ENCODE assay signal across 15 cellular contexts in genomic region chr10:30704016-30704600, GRCh38.
DNase-seq lines count a peak whose midpoint lies in the region; ATAC-seq and TF ChIP-seq lines count a peak whose summit lies in the region.
"Had no signal": no experiment of that assay in that cellular context is flagged by ENCODE, and none has a peak within 500 bp of the region (broad histone marks: within the 10 kb centered on the region; RNA-seq: fewer than 3 reads in every experiment).

No MANE protein-coding gene starts in this region.

- no peak overlapping the region for H2BK12ac ChIP-seq in trophoblast cell (ENCODE audit: low read length)

- peak overlapping the region; percentile 95 for H3K27ac Mint-ChIP-seq in stimulated activated naive CD8-positive, alpha-beta T cell treated with anti-CD3 and anti-CD28 coated beads, Interleukin-15, Interleukin-2, amounts not matched to agents 100 ng/mL and 50 ng/mL, for 24 hours
- H3K27ac Mint-ChIP-seq in effector memory CD8-positive, alpha-beta T cell: peak overlapping the region; percentile 93 to 97
- no peak overlapping the region for H3K27ac Mint-ChIP-seq in HFFc6
- H3K27ac Mint-ChIP-seq: progenitor cell of endocrine pancreas had no signal

- H3K79me2 ChIP-seq in trophoblast cell (ENCODE audit: control insufficient read depth, insufficient read depth, low read length, poor library complexity): no peaks in the 10 kb centered on the region

- TF ChIP-seq CTCF in Peyer's patch (IDR thresholded peaks at IDR 0.05) (no peak), upper lobe of right lung (IDR thresholded peaks at IDR 0.05) (no peak), HFFc6 (IDR thresholded peaks at IDR 0.05) (no peak)

- H3K9me3 ChIP-seq in Peyer's patch: no peaks in the 10 kb centered on the region
- no peaks in the 10 kb centered on the region for H3K9me3 ChIP-seq in upper lobe of right lung
- H3K9me3 ChIP-seq in trophoblast cell (ENCODE audit: insufficient read depth, low read depth, low read length): peaks cover 4% of the 10 kb centered on the region
- H3K9me3 ChIP-seq: mucosa of descending colon had no signal

- no peak overlapping the region for H3K4ac ChIP-seq in trophoblast cell (ENCODE audit: low read depth, low read length)

- TF ChIP-seq POLR2A in Peyer's patch (IDR thresholded peaks at IDR 0.05): no peak

- H3K9ac ChIP-seq in trophoblast cell (ENCODE audit: low read length): no peak overlapping the region

- H3K27me3 ChIP-seq in Peyer's patch (no peaks in the 10 kb centered on the region), upper lobe of right lung (no peaks in the 10 kb centered on the region), trophoblast cell (ENCODE audit: insufficient read depth, low read length) (no peaks in the 10 kb centered on the region)

- peaks cover 0 to 7% (median 3%) of the 10 kb centered on the region in 4 donors for H3K4me1 ChIP-seq in Peyer's patch
- peaks cover 3% of the 10 kb centered on the region for H3K4me1 ChIP-seq in upper lobe of right lung
- no peaks in the 10 kb centered on the region for H3K4me1 ChIP-seq in trophoblast cell (ENCODE audit: control insufficient read depth in 1 of 2, insufficient read depth in 2 of 2, low read length in 2 of 2)

- no peaks in the 10 kb centered on the region for H3K27me3 Mint-ChIP-seq in stimulated activated naive CD8-positive, alpha-beta T cell treated with anti-CD3 and anti-CD28 coated beads, Interleukin-15, Interleukin-2, amounts not matched to agents 100 ng/mL and 50 ng/mL, for 24 hours
- no peaks in the 10 kb centered on the region for H3K27me3 Mint-ChIP-seq in effector memory CD8-positive, alpha-beta T cell
- no peaks in the 10 kb centered on the region; the same call in 1 of the 2 replicates for H3K27me3 Mint-ChIP-seq in HFFc6 (ENCODE audit: insufficient read depth)

- H3K4me3 ChIP-seq in Peyer's patch (peak overlapping the region in 3 of 4 donors; percentile 8 to 35 (median 17)), upper lobe of right lung (no peak overlapping the region), trophoblast cell (ENCODE audit: low read depth, low read length) (no peak overlapping the region)
- H3K4me3 ChIP-seq: mucosa of descending colon had no signal

- H4K12ac ChIP-seq in trophoblast cell (ENCODE audit: low read depth, low read length): no peak overlapping the region

- H3K23ac ChIP-seq in trophoblast cell (ENCODE audit: low read length): no peak overlapping the region

- no peaks in the 10 kb centered on the region for H3K9me3 Mint-ChIP-seq in stimulated activated naive CD8-positive, alpha-beta T cell treated with anti-CD3 and anti-CD28 coated beads, Interleukin-15, Interleukin-2, amounts not matched to agents 100 ng/mL and 50 ng/mL, for 24 hours
- no peaks in the 10 kb centered on the region for H3K9me3 Mint-ChIP-seq in effector memory CD8-positive, alpha-beta T cell
- no peaks in the 10 kb centered on the region for H3K9me3 Mint-ChIP-seq in HFFc6

- ATAC-seq in stimulated activated naive CD8-positive, alpha-beta T cell treated with anti-CD3 and anti-CD28 coated beads, Interleukin-15, Interleukin-2, amounts not matched to agents 100 U/mL and 50 U/mL, for 24 hours: no peak
- no peak for ATAC-seq in effector memory CD8-positive, alpha-beta T cell (replicated peaks)
- ATAC-seq in upper lobe of right lung: no peak
- ATAC-seq in sciatic nerve: no peak
- ATAC-seq: HepG2 had no signal

- peaks cover 76% of the 10 kb centered on the region for H3K4me1 Mint-ChIP-seq in stimulated activated naive CD8-positive, alpha-beta T cell treated with anti-CD3 and anti-CD28 coated beads, Interleukin-15, Interleukin-2, amounts not matched to agents 100 ng/mL and 50 ng/mL, for 24 hours (ENCODE audit: low read depth)
- peaks cover 46 to 55% of the 10 kb centered on the region in 2 donors for H3K4me1 Mint-ChIP-seq in effector memory CD8-positive, alpha-beta T cell (ENCODE audit: low read depth in 2 of 2)
- H3K4me1 Mint-ChIP-seq in HFFc6 (ENCODE audit: low read depth): peaks cover 25% of the 10 kb centered on the region

- H4K91ac ChIP-seq in trophoblast cell (ENCODE audit: low read depth, low read length): no peak overlapping the region

- peaks cover 3% of the 10 kb centered on the region for H3K36me3 Mint-ChIP-seq in stimulated activated naive CD8-positive, alpha-beta T cell treated with anti-CD3 and anti-CD28 coated beads, Interleukin-15, Interleukin-2, amounts not matched to agents 100 ng/mL and 50 ng/mL, for 24 hours (ENCODE audit: low read depth)
- peaks cover 8% of the 10 kb centered on the region for H3K36me3 Mint-ChIP-seq in effector memory CD8-positive, alpha-beta T cell (ENCODE audit: insufficient read depth)
- H3K36me3 Mint-ChIP-seq in HFFc6 (ENCODE audit: low read depth): no peaks in the 10 kb centered on the region

- no peak overlapping the region for H4K8ac ChIP-seq in trophoblast cell (ENCODE audit: low read depth, low read length)

- H2BK120ac ChIP-seq in trophoblast cell (ENCODE audit: insufficient read depth, low read length, poor library complexity): no peak overlapping the region

- no peak for DNase-seq in stimulated activated naive CD8-positive, alpha-beta T cell treated with anti-CD3 and anti-CD28 coated beads, Interleukin-15, Interleukin-2, amounts not matched to agents 100 U/mL and 50 U/mL, for 24 hours
- peak in 1 of 3 donors; percentile 24 for DNase-seq in Peyer's patch
- DNase-seq in effector memory CD8-positive, alpha-beta T cell: no peak
- no peak for DNase-seq in upper lobe of right lung
- no peak for DNase-seq in trophoblast cell
- no peak for DNase-seq in sciatic nerve (ENCODE audit: low spot score)
- DNase-seq in HFFc6: no peak
- DNase-seq: activated gamma-delta T cell treated with Interleukin-2 at 50 U/mL for 16 hours, DMS79, kidney, mucosa of descending colon, SW 1271 had no signal

- H2BK5ac ChIP-seq in trophoblast cell (ENCODE audit: low read depth, low read length, poor library complexity): no peak overlapping the region

- no peak overlapping the region for H3K18ac ChIP-seq in trophoblast cell (ENCODE audit: low read length)

- H3K79me1 ChIP-seq in trophoblast cell (ENCODE audit: low read length): no peaks in the 10 kb centered on the region

- H2AK5ac ChIP-seq in trophoblast cell (ENCODE audit: low read length): no peak overlapping the region

- H2AFZ ChIP-seq in trophoblast cell (ENCODE audit: insufficient read depth, low read length, poor library complexity): no peak overlapping the region

- WGBS in trophoblast cell (ENCODE audit: extremely low coverage, insufficient coverage, insufficient read length): no CpG with 5 or more reads among the region's 11 CpGs

- H3K36me3 ChIP-seq in Peyer's patch: no peaks in the 10 kb centered on the region
- no peaks in the 10 kb centered on the region for H3K36me3 ChIP-seq in upper lobe of right lung
- H3K36me3 ChIP-seq in trophoblast cell (ENCODE audit: control insufficient read depth in 1 of 2, insufficient read depth in 2 of 2, low read length in 2 of 2): no peaks in the 10 kb centered on the region

- H3K4me2 ChIP-seq in trophoblast cell (ENCODE audit: low read length): no peak overlapping the region

- H3K27ac ChIP-seq in Peyer's patch (peak overlapping the region; percentile 67 to 89 (median 82)), upper lobe of right lung (peak overlapping the region; percentile 24), trophoblast cell (ENCODE audit: low read depth, low read length) (no peak overlapping the region)

- H3K14ac ChIP-seq in trophoblast cell (ENCODE audit: low read length): no peak overlapping the region

- intact Hi-C loops in upper lobe of right lung (cut with DNase I) (no loop called here), sciatic nerve (cut with DNase I) (no loop called here)

- peak overlapping the region; percentile 87 for H3K4me3 Mint-ChIP-seq in stimulated activated naive CD8-positive, alpha-beta T cell treated with anti-CD3 and anti-CD28 coated beads, Interleukin-15, Interleukin-2, amounts not matched to agents 100 ng/mL and 50 ng/mL, for 24 hours
- H3K4me3 Mint-ChIP-seq in effector memory CD8-positive, alpha-beta T cell: peak overlapping the region; percentile 84 to 88
- H3K4me3 Mint-ChIP-seq in HFFc6: no peak overlapping the region

Comparison
In these comparisons a context has a peak if more than half of its experiments do, and no peak if none do; other contexts are left out.
1. H3K4me3 ChIP-seq: peak in Peyer's patch (3 of 4); none in upper lobe of right lung (single experiment) and trophoblast cell (single experiment).